In genomic region chr14:105088812-105089745, GRCh38 we compare ENCODE assay signal across 12 cellular contexts. TPM values are rescaled to one million over a fixed set of nuclear protein-coding genes. Genes with fewer than 3 reads are reported as not detected.
DNase-seq lines count a peak whose midpoint lies in the region; ATAC-seq, FAIRE-seq and TF ChIP-seq lines count a peak whose summit lies in the region.
"Had no signal": no experiment of that assay in that cellular context is flagged by ENCODE, and none has a peak within 500 bp of the region (broad histone marks: within the 10 kb centered on the region; RNA-seq: fewer than 3 reads in every experiment).

No MANE protein-coding gene starts in this region.

- no peaks in the 10 kb centered on the region for H3K9me3 Mint-ChIP-seq in stimulated activated naive CD8-positive, alpha-beta T cell treated with anti-CD3 and anti-CD28 coated beads, Interleukin-15, Interleukin-2, amounts not matched to agents 100 ng/mL and 50 ng/mL, for 24 hours
- peaks cover 0 to 1% of the 10 kb centered on the region in 2 donors for H3K9me3 Mint-ChIP-seq in stimulated activated naive CD8-positive, alpha-beta T cell treated with anti-CD3 and anti-CD28 coated beads, Interleukin-15, amount 100 ng/mL, for 72 hours
- no peaks in the 10 kb centered on the region for H3K9me3 Mint-ChIP-seq in activated T-helper 1 cell treated with anti-CD3 and anti-CD28 coated beads, Interleukin-12 subunit alpha, Interleukin-12 subunit beta, Interleukin-2, Interleukin-4 antibody, amounts not matched to agents 30 ng/mL and 10 ng/mL and 1 ng/mL, durations not matched to agents 14 hours and 24 hours and 36 hours
- H3K9me3 Mint-ChIP-seq in activated CD4-positive, alpha-beta T cell treated with anti-CD3 and anti-CD28 coated beads, Interleukin-2, amount 10 ng/mL, durations not matched to agents 7 days and 5 days, result no peaks in the 10 kb centered on the region

- DNase-seq in stimulated activated naive CD8-positive, alpha-beta T cell treated with anti-CD3 and anti-CD28 coated beads, Interleukin-15, amount 100 ng/mL, for 72 hours, result no peak
- DNase-seq in activated T-helper 1 cell treated with anti-CD3 and anti-CD28 coated beads, Interleukin-12 subunit alpha, Interleukin-12 subunit beta, Interleukin-2, Interleukin-4 antibody, amounts not matched to agents 30 ng/mL and 10 ng/mL and 1 ng/mL, durations not matched to agents 14 hours and 24 hours and 36 hours (ENCODE audit: low spot score), result peak; percentile 0
- DNase-seq in mucosa of descending colon (peak in 2 of 3 donors; percentile 44 to 55), HTR-8/SVneo (ENCODE audit: insufficient read length, low spot score) (no peak), H54 (ENCODE audit: insufficient read length, low spot score) (no peak), erythroblast (lab: John Stamatoyannopoulos, UW) (no peak)
- no peak for DNase-seq in activated CD4-positive, alpha-beta T cell treated with anti-CD3 and anti-CD28 coated beads, Interleukin-2, amount 10 ng/mL, durations not matched to agents 7 days and 5 days
- DNase-seq: cortex of kidney, hypothalamus, MM.1S had no signal

- H3K4me1 ChIP-seq in mucosa of descending colon (ENCODE audit: low read depth), result peaks cover 49% of the 10 kb centered on the region

- peaks cover 6% of the 10 kb centered on the region for H3K27me3 Mint-ChIP-seq in stimulated activated naive CD8-positive, alpha-beta T cell treated with anti-CD3 and anti-CD28 coated beads, Interleukin-15, Interleukin-2, amounts not matched to agents 100 ng/mL and 50 ng/mL, for 24 hours
- peaks cover 8% of the 10 kb centered on the region for H3K27me3 Mint-ChIP-seq in stimulated activated naive CD8-positive, alpha-beta T cell treated with anti-CD3 and anti-CD28 coated beads, Interleukin-15, amount 100 ng/mL, for 72 hours
- peaks cover 10% of the 10 kb centered on the region for H3K27me3 Mint-ChIP-seq in activated T-helper 1 cell treated with anti-CD3 and anti-CD28 coated beads, Interleukin-12 subunit alpha, Interleukin-12 subunit beta, Interleukin-2, Interleukin-4 antibody, amounts not matched to agents 30 ng/mL and 10 ng/mL and 1 ng/mL, durations not matched to agents 14 hours and 24 hours and 36 hours (ENCODE audit: insufficient read depth)
- peaks cover 8% of the 10 kb centered on the region for H3K27me3 Mint-ChIP-seq in activated CD4-positive, alpha-beta T cell treated with anti-CD3 and anti-CD28 coated beads, Interleukin-2, amount 10 ng/mL, durations not matched to agents 7 days and 5 days

- H3K36me3 Mint-ChIP-seq in stimulated activated naive CD8-positive, alpha-beta T cell treated with anti-CD3 and anti-CD28 coated beads, Interleukin-15, Interleukin-2, amounts not matched to agents 100 ng/mL and 50 ng/mL, for 24 hours (ENCODE audit: low read depth), result no peaks in the 10 kb centered on the region
- no peaks in the 10 kb centered on the region for H3K36me3 Mint-ChIP-seq in activated T-helper 1 cell treated with anti-CD3 and anti-CD28 coated beads, Interleukin-12 subunit alpha, Interleukin-12 subunit beta, Interleukin-2, Interleukin-4 antibody, amounts not matched to agents 30 ng/mL and 10 ng/mL and 1 ng/mL, durations not matched to agents 14 hours and 24 hours and 36 hours (ENCODE audit: low read depth)
- no peaks in the 10 kb centered on the region for H3K36me3 Mint-ChIP-seq in activated CD4-positive, alpha-beta T cell treated with anti-CD3 and anti-CD28 coated beads, Interleukin-2, amount 10 ng/mL, durations not matched to agents 7 days and 5 days (ENCODE audit: low read depth)

- ATAC-seq in stimulated activated naive CD8-positive, alpha-beta T cell treated with anti-CD3 and anti-CD28 coated beads, Interleukin-15, amount 100 ng/mL, for 72 hours, result no peak
- no peak for ATAC-seq in mucosa of descending colon

- intact Hi-C loops in activated T-helper 1 cell treated with anti-CD3 and anti-CD28 coated beads, Interleukin-12 subunit alpha, Interleukin-12 subunit beta, Interleukin-2, Interleukin-4 antibody, amounts not matched to agents 30 ng/mL and 10 ng/mL and 1 ng/mL, durations not matched to agents 14 hours and 24 hours and 36 hours (cut with micrococcal nuclease), result no loop called here
- intact Hi-C loops in mucosa of descending colon (cut with DNase I, micrococcal nuclease), result no loop called here

- no peak for FAIRE-seq in HTR-8/SVneo (lab: Jason Lieb, UNC)
- no peak for FAIRE-seq in H54 (lab: Jason Lieb, UNC)

- no peak for TF ChIP-seq CTCF in mucosa of descending colon (IDR thresholded peaks at IDR 0.05)

- POLR2A ChIA-PET in activated CD4-positive, alpha-beta T cell treated with anti-CD3 and anti-CD28 coated beads, Interleukin-2, amount 10 ng/mL, durations not matched to agents 7 days and 5 days (lab: Charles Lee), result no interaction called here

- no peak overlapping the region for H3K4me3 ChIP-seq in mucosa of descending colon

- CTCF ChIA-PET in activated CD4-positive, alpha-beta T cell treated with anti-CD3 and anti-CD28 coated beads, Interleukin-2, amount 10 ng/mL, durations not matched to agents 7 days and 5 days (lab: Charles Lee), result interaction anchor here (1.1 to 5.4 kb wide), 10 partner anchors 9 to 782 kb away, joined by 3 to 50 read pairs (median 4); partner anchors contain the start of genes BTBD6 and GPR132

- H3K9me3 ChIP-seq in mucosa of descending colon, result no peaks in the 10 kb centered on the region
- H3K9me3 ChIP-seq: neutrophil had no signal

- no peak overlapping the region for H3K27ac Mint-ChIP-seq in stimulated activated naive CD8-positive, alpha-beta T cell treated with anti-CD3 and anti-CD28 coated beads, Interleukin-15, Interleukin-2, amounts not matched to agents 100 ng/mL and 50 ng/mL, for 24 hours
- H3K27ac Mint-ChIP-seq in stimulated activated naive CD8-positive, alpha-beta T cell treated with anti-CD3 and anti-CD28 coated beads, Interleukin-15, amount 100 ng/mL, for 72 hours, result no peak overlapping the region
- H3K27ac Mint-ChIP-seq in activated T-helper 1 cell treated with anti-CD3 and anti-CD28 coated beads, Interleukin-12 subunit alpha, Interleukin-12 subunit beta, Interleukin-2, Interleukin-4 antibody, amounts not matched to agents 30 ng/mL and 10 ng/mL and 1 ng/mL, durations not matched to agents 14 hours and 24 hours and 36 hours, result no peak overlapping the region
- H3K27ac Mint-ChIP-seq in activated CD4-positive, alpha-beta T cell treated with anti-CD3 and anti-CD28 coated beads, Interleukin-2, amount 10 ng/mL, durations not matched to agents 7 days and 5 days, result no peak overlapping the region

- H3K4me1 Mint-ChIP-seq in stimulated activated naive CD8-positive, alpha-beta T cell treated with anti-CD3 and anti-CD28 coated beads, Interleukin-15, Interleukin-2, amounts not matched to agents 100 ng/mL and 50 ng/mL, for 24 hours (ENCODE audit: low read depth), result peaks cover 26% of the 10 kb centered on the region
- peaks cover 60% of the 10 kb centered on the region for H3K4me1 Mint-ChIP-seq in stimulated activated naive CD8-positive, alpha-beta T cell treated with anti-CD3 and anti-CD28 coated beads, Interleukin-15, amount 100 ng/mL, for 72 hours
- H3K4me1 Mint-ChIP-seq in activated T-helper 1 cell treated with anti-CD3 and anti-CD28 coated beads, Interleukin-12 subunit alpha, Interleukin-12 subunit beta, Interleukin-2, Interleukin-4 antibody, amounts not matched to agents 30 ng/mL and 10 ng/mL and 1 ng/mL, durations not matched to agents 14 hours and 24 hours and 36 hours (ENCODE audit: low read depth), result peaks cover 2% of the 10 kb centered on the region
- H3K4me1 Mint-ChIP-seq in activated CD4-positive, alpha-beta T cell treated with anti-CD3 and anti-CD28 coated beads, Interleukin-2, amount 10 ng/mL, durations not matched to agents 7 days and 5 days, result peaks cover 28% of the 10 kb centered on the region

- no peak for TF ChIP-seq POLR2A in H54 (IDR thresholded peaks at IDR 0.05; ENCODE audit: low read depth, low read length)
- TF ChIP-seq POLR2A in erythroblast (IDR thresholded peaks at IDR 0.05; ENCODE audit: low read length), result no peak

- H3K4me3 Mint-ChIP-seq in stimulated activated naive CD8-positive, alpha-beta T cell treated with anti-CD3 and anti-CD28 coated beads, Interleukin-15, Interleukin-2, amounts not matched to agents 100 ng/mL and 50 ng/mL, for 24 hours, result peak overlapping the region; percentile 30
- peak overlapping the region in 1 of 2 donors; percentile 58 for H3K4me3 Mint-ChIP-seq in stimulated activated naive CD8-positive, alpha-beta T cell treated with anti-CD3 and anti-CD28 coated beads, Interleukin-15, amount 100 ng/mL, for 72 hours
- H3K4me3 Mint-ChIP-seq in activated T-helper 1 cell treated with anti-CD3 and anti-CD28 coated beads, Interleukin-12 subunit alpha, Interleukin-12 subunit beta, Interleukin-2, Interleukin-4 antibody, amounts not matched to agents 30 ng/mL and 10 ng/mL and 1 ng/mL, durations not matched to agents 14 hours and 24 hours and 36 hours, result peak overlapping the region; percentile 72
- no peak overlapping the region for H3K4me3 Mint-ChIP-seq in activated CD4-positive, alpha-beta T cell treated with anti-CD3 and anti-CD28 coated beads, Interleukin-2, amount 10 ng/mL, durations not matched to agents 7 days and 5 days

- H3K36me3 ChIP-seq in mucosa of descending colon (ENCODE audit: low read depth), result no peaks in the 10 kb centered on the region
- H3K36me3 ChIP-seq: neutrophil had no signal

RNA-seq across cellular contexts. Expression of gene GPR132, which starts 23.8 kb away (rescaled TPM):
- total RNA-seq in activated T-helper 1 cell treated with anti-CD3 and anti-CD28 coated beads, Interleukin-12 subunit alpha, Interleukin-12 subunit beta, Interleukin-2, Interleukin-4 antibody, amounts not matched to agents 30 ng/mL and 10 ng/mL and 1 ng/mL, durations not matched to agents 14 hours and 24 hours and 36 hours, result 24.6 and 24.9 TPM in 2 replicates
- total RNA-seq in mucosa of descending colon, result 1 to 10 TPM; 1.7 to 4.0 (median 3.1) TPM
- total RNA-seq in activated CD4-positive, alpha-beta T cell treated with anti-CD3 and anti-CD28 coated beads, Interleukin-2, amount 10 ng/mL, durations not matched to agents 7 days and 5 days, result 10 to 100 TPM; 44.2 to 46.6 TPM

Comparison
In these comparisons a context has a peak if more than half of its experiments do, and no peak if none do; other contexts are left out.
1. DNase-seq: peak in activated T-helper 1 cell treated with anti-CD3 and anti-CD28 coated beads, Interleukin-12 subunit alpha, Interleukin-12 subunit beta, Interleukin-2, Interleukin-4 antibody, amounts not matched to agents 30 ng/mL and 10 ng/mL and 1 ng/mL, durations not matched to agents 14 hours and 24 hours and 36 hours (single experiment) and mucosa of descending colon (2 of 3); none in stimulated activated naive CD8-positive, alpha-beta T cell treated with anti-CD3 and anti-CD28 coated beads, Interleukin-15, amount 100 ng/mL, for 72 hours (0 of 2), HTR-8/SVneo (single experiment), H54 (single experiment), activated CD4-positive, alpha-beta T cell treated with anti-CD3 and anti-CD28 coated beads, Interleukin-2, amount 10 ng/mL, durations not matched to agents 7 days and 5 days (single experiment) and erythroblast (0 of 2).